Comparison of ENCODE assay signal across 20 cellular contexts in genomic region chr4:52945982-52946381, GRCh38.
DNase-seq lines count a peak whose midpoint lies in the region; ATAC-seq, FAIRE-seq and TF ChIP-seq lines count a peak whose summit lies in the region.
"Had no signal": no experiment of that assay in that cellular context is flagged by ENCODE, and none has a peak within 500 bp of the region (broad histone marks: within the 10 kb centered on the region; RNA-seq: fewer than 3 reads in every experiment).

No MANE protein-coding gene starts in this region.

- 64 to 74% (median 71%) methylated on average over 2 of the region's 2 CpGs for WGBS in heart left ventricle, 4 donors

- ATAC-seq in heart left ventricle (no peak), Right ventricle myocardium superior (ENCODE audit: poor library complexity) (no peak), HG03139 (IDR thresholded peaks at IDR 0.05; ENCODE audit: unreplicated experiment) (no peak)
- ATAC-seq: CD8-positive, alpha-beta T cell; GM12878; HCT116; HepG2 had no signal

- H3K4me3 ChIP-seq in heart left ventricle: no peak overlapping the region
- H3K4me3 ChIP-seq: BLaER1 treated with 17β-estradiol and CSF1 and Interleukin-3, amounts not matched to agents 10 nM and 100 nM; GM12878 had no signal

- DNase-seq in heart left ventricle: no peak
- DNase-seq in Right ventricle myocardium superior: no peak
- DNase-seq in stimulated activated CD4-positive, alpha-beta T cell treated with anti-CD3 and anti-CD28 coated beads, Interleukin-4, amount 100 ng/mL, for 24 hours: no peak
- no peak for DNase-seq in activated CD4-positive, CD25-positive, alpha-beta regulatory T cell (lab: John Stamatoyannopoulos, UW)
- DNase-seq: 8988T; Calu3; CD8-positive, alpha-beta T cell; DMS79 treated with DMSO at 0.1 percent for 48 hours; GOT3; H7; HFFc6 had no signal

- H3K27ac Mint-ChIP-seq in brain: peak overlapping the region in 3 of 5 experiments; percentile 71 to 99 (median 95)
- peak overlapping the region; percentile 92 to 95 (median 92) for H3K27ac Mint-ChIP-seq in nephron
- H3K27ac Mint-ChIP-seq: B cell; CD8-positive, alpha-beta T cell; HFFc6 had no signal

- H3K4me1 Mint-ChIP-seq in brain (peaks cover 82% of the 10 kb centered on the region), nephron (peaks cover 85% of the 10 kb centered on the region)
- H3K4me1 Mint-ChIP-seq: B cell had no signal

- peaks cover 0 to 51% (median 9%) of the 10 kb centered on the region in 12 donors for H3K4me1 ChIP-seq in heart left ventricle

- H3K27me3 Mint-ChIP-seq in brain: no peaks in the 10 kb centered on the region
- H3K27me3 Mint-ChIP-seq in nephron (ENCODE audit: low read depth): no peaks in the 10 kb centered on the region
- H3K27me3 Mint-ChIP-seq: B cell had no signal

- TF ChIP-seq POLR2A in heart left ventricle (IDR thresholded peaks at IDR 0.05): no peak

- intact Hi-C loops in heart left ventricle (cut with DNase I): no loop called here
- intact Hi-C loops in Right ventricle myocardium superior (cut with DNase I): no loop called here

- no peaks in the 10 kb centered on the region for H3K27me3 ChIP-seq in heart left ventricle
- H3K27me3 ChIP-seq: BLaER1 treated with 17β-estradiol and CSF1 and Interleukin-3, amounts not matched to agents 10 nM and 100 nM had no signal

- H3K27ac ChIP-seq in heart left ventricle: peak overlapping the region in 11 of 12 donors; percentile 5 to 86 (median 71)
- H3K27ac ChIP-seq: BLaER1 treated with 17β-estradiol and CSF1 and Interleukin-3, amounts not matched to agents 10 nM and 100 nM had no signal

- H3K36me3 ChIP-seq in heart left ventricle: no peaks in the 10 kb centered on the region

- H3K4me3 Mint-ChIP-seq in brain (no peak overlapping the region), nephron (peak overlapping the region in 2 of 3 experiments; percentile 81 to 82)
- H3K4me3 Mint-ChIP-seq: B cell; CD8-positive, alpha-beta T cell; HFFc6 had no signal

- no peaks in the 10 kb centered on the region for H3K9me3 ChIP-seq in heart left ventricle
- H3K9me3 ChIP-seq: BLaER1 treated with 17β-estradiol and CSF1 and Interleukin-3, amounts not matched to agents 10 nM and 100 nM had no signal

- no peaks in the 10 kb centered on the region for H3K36me3 Mint-ChIP-seq in brain
- H3K36me3 Mint-ChIP-seq in nephron (ENCODE audit: low read depth): no peaks in the 10 kb centered on the region

- TF ChIP-seq CTCF in heart left ventricle (IDR thresholded peaks at IDR 0.05): no peak
- no peak for TF ChIP-seq CTCF in brain (conservative IDR thresholded peaks at IDR 0.05)
- TF ChIP-seq CTCF in nephron (IDR thresholded peaks at IDR 0.05; ENCODE audit: unreplicated experiment in 3 of 3): no peak

- H3K9me3 Mint-ChIP-seq in brain: no peaks in the 10 kb centered on the region
- no peaks in the 10 kb centered on the region for H3K9me3 Mint-ChIP-seq in nephron
- H3K9me3 Mint-ChIP-seq: CD8-positive, alpha-beta T cell; HFFc6 had no signal

- peak; percentile 43 for FAIRE-seq in A204.1 (lab: Jason Lieb, UNC)
- FAIRE-seq: GM12878, HepG2 had no signal

Comparison
In these comparisons a context has a peak if more than half of its experiments do, and no peak if none do; other contexts are left out.
1. H3K4me3 Mint-ChIP-seq: peak in nephron (2 of 3); none in brain (0 of 5).